Comparison of ENCODE assay signal across 21 cellular contexts in genomic region chr14:64417771-64418125, GRCh38.
"Had no signal": no experiment of that assay in that cellular context is flagged by ENCODE, and none has a peak within 500 bp of the region (broad histone marks: within the 10 kb centered on the region; RNA-seq: fewer than 3 reads in every experiment).

No MANE protein-coding gene starts in this region.

- H3K9me3 Mint-ChIP-seq: memory B cell; nephron progenitor cell; stimulated activated naive B cell treated with anti-CD40 and anti-IgM and Interleukin-4, amounts not matched to agents 10 μg/mL and 1 μg/mL and 100 μg/mL, for 72 hours; type B pancreatic cell had no signal

- H3K27ac ChIP-seq: coronary artery, hepatocyte, left ventricle myocardium inferior, lower lobe of right lung, psoas muscle, suprapubic skin, thyroid gland, uterus had no signal

- H3K4me2 ChIP-seq: hepatocyte had no signal

- H2AFZ ChIP-seq: hepatocyte had no signal

- DNase-seq: dorsolateral prefrontal cortex; effector CD8-positive, alpha-beta T cell; kidney; left cardiac atrium; left ventricle myocardium inferior; lower lobe of right lung; midbrain; nephron progenitor cell; psoas muscle; retina; stimulated activated CD4-positive, alpha-beta T cell treated with anti-CD3 and anti-CD28 coated beads, Interleukin-2, amount 100 ng/mL, for 24 hours; stimulated activated CD4-positive, alpha-beta T cell treated with anti-CD3 and anti-CD28 coated beads, Interleukin-4, amount 100 ng/mL, for 4 hours; stimulated activated naive B cell treated with anti-CD40 and anti-IgM and Interleukin-4, amounts not matched to agents 10 μg/mL and 1 μg/mL and 100 μg/mL, for 72 hours; thyroid gland; uterus had no signal

- H3K27ac Mint-ChIP-seq: memory B cell, type B pancreatic cell had no signal

- H3K4me3 Mint-ChIP-seq: memory B cell; nephron progenitor cell; stimulated activated naive B cell treated with anti-CD40 and anti-IgM and Interleukin-4, amounts not matched to agents 10 μg/mL and 1 μg/mL and 100 μg/mL, for 72 hours; type B pancreatic cell had no signal

- H3K27me3 Mint-ChIP-seq: memory B cell; stimulated activated naive B cell treated with anti-CD40 and anti-IgM and Interleukin-4, amounts not matched to agents 10 μg/mL and 1 μg/mL and 100 μg/mL, for 72 hours; type B pancreatic cell had no signal

- H3K4me1 Mint-ChIP-seq: memory B cell had no signal

- FAIRE-seq: kidney had no signal

- H3K4me1 ChIP-seq: left ventricle myocardium inferior, lower lobe of right lung, suprapubic skin, thyroid gland, uterus had no signal

- ATAC-seq: sciatic nerve had no signal

- H3K9me3 ChIP-seq: left ventricle myocardium inferior, lower lobe of right lung, psoas muscle, suprapubic skin, thyroid gland, uterus had no signal

- H3K79me2 ChIP-seq: hepatocyte had no signal

- H3K4me3 ChIP-seq: coronary artery, dorsolateral prefrontal cortex, hepatocyte, left ventricle myocardium inferior, lower lobe of right lung, psoas muscle, suprapubic skin, thyroid gland, uterus had no signal

- H3K27me3 ChIP-seq: dorsolateral prefrontal cortex, hepatocyte, suprapubic skin, thyroid gland, uterus had no signal
